Comparison of ENCODE assay signal across 8 cellular contexts in the genomic region with DNA sequence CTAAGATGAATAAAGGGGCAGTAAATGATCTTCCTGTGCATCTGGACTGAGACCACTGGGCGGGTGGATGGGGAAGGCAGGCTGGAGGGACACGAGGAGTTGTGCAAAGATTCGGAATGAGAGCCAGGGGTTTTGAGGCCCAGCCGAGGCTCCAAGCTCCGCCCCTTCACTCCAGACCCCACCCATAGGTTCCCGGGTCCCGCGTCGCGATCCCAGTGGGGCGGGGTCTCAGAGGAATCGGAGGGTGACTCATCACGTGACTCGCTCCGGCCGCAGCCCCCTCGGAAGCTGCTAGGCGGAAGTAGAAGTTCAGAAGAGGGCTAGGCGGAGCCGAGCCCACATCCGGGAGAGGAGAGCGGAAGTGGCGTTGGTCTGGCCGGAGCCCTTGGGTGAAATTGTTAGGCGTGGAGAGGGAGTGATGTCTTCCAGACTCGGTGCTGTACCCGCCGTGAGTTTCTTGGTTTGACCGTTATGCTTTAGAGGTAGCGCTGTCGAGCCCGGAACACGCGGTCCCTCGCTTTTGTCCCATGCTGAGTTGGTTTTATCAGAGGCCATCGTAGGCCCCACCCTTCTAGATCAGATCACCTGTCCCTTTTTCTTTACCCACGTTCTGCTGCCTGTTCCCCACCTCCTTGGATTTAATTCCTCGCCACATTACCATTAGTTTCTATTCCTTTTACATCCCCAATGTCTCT. TPM values are rescaled to one million over a fixed set of nuclear protein-coding genes. Genes with fewer than 3 reads are reported as not detected.
DNase-seq lines count a peak whose midpoint lies in the region; ATAC-seq and TF ChIP-seq lines count a peak whose summit lies in the region.

A gene with protein sequence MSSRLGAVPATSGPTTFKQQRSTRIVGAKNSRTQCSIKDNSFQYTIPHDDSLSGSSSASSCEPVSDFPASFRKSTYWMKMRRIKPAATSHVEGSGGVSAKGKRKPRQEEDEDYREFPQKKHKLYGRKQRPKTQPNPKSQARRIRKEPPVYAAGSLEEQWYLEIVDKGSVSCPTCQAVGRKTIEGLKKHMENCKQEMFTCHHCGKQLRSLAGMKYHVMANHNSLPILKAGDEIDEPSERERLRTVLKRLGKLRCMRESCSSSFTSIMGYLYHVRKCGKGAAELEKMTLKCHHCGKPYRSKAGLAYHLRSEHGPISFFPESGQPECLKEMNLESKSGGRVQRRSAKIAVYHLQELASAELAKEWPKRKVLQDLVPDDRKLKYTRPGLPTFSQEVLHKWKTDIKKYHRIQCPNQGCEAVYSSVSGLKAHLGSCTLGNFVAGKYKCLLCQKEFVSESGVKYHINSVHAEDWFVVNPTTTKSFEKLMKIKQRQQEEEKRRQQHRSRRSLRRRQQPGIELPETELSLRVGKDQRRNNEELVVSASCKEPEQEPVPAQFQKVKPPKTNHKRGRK (plus strand): TSS at position 348 of the 695 bp plus-strand sequence. CDS start 71 bp downstream, at position 419.

- H3K27me3 ChIP-seq in BJ (ENCODE audit: control insufficient read depth, insufficient read depth, low read length), result no peaks in the 10 kb centered on the region

- peak within 1 kb of the TSS; percentile 93 for H3K4me3 Mint-ChIP-seq in dendritic cell treated with granulocyte-macrophage colony-stimulating factor and Interleukin-4, amounts not matched to agents 40 ng/mL and 50 ng/mL, for 4 days

- intact Hi-C loops in dendritic cell treated with granulocyte-macrophage colony-stimulating factor and Interleukin-4, amounts not matched to agents 40 ng/mL and 50 ng/mL, for 4 days (cut with micrococcal nuclease), result loop anchor here (2.0 to 10.0 kb wide), 2 partner anchors 94 to 178 kb away; partner anchors contain the start of genes IFT172 and PPM1G

- peak; percentile 87 for ATAC-seq in HG03439 (IDR thresholded peaks at IDR 0.05; ENCODE audit: unreplicated experiment)

- H3K36me3 Mint-ChIP-seq in dendritic cell treated with granulocyte-macrophage colony-stimulating factor and Interleukin-4, amounts not matched to agents 40 ng/mL and 50 ng/mL, for 4 days (ENCODE audit: low read depth), result peaks cover 31% of the 10 kb centered on the region

- no peaks in the 10 kb centered on the region for H3K27me3 Mint-ChIP-seq in dendritic cell treated with granulocyte-macrophage colony-stimulating factor and Interleukin-4, amounts not matched to agents 40 ng/mL and 50 ng/mL, for 4 days

- H3K9me3 Mint-ChIP-seq in dendritic cell treated with granulocyte-macrophage colony-stimulating factor and Interleukin-4, amounts not matched to agents 40 ng/mL and 50 ng/mL, for 4 days, result peaks cover 20% of the 10 kb centered on the region

- no peak for TF ChIP-seq CTCF in BJ (IDR thresholded peaks at IDR 0.05; ENCODE audit: insufficient read depth, low read depth, low read length)

- peaks cover 42% of the 10 kb centered on the region for H3K4me1 Mint-ChIP-seq in dendritic cell treated with granulocyte-macrophage colony-stimulating factor and Interleukin-4, amounts not matched to agents 40 ng/mL and 50 ng/mL, for 4 days (ENCODE audit: low read depth)

- POLR2A ChIA-PET in BJ (lab: Charles Lee), result interaction anchor here (0.6 kb wide), 1 partner anchor 31 kb away, joined by 10 read pairs; no protein-coding TSS in a partner anchor

- H3K27ac Mint-ChIP-seq in dendritic cell treated with granulocyte-macrophage colony-stimulating factor and Interleukin-4, amounts not matched to agents 40 ng/mL and 50 ng/mL, for 4 days, result peak within 1 kb of the TSS; percentile 91

- H3K36me3 ChIP-seq in BJ (ENCODE audit: control insufficient read depth, insufficient read depth, low read length), result no peaks in the 10 kb centered on the region; the same call in 1 of the 2 replicates

- H3K4me3 ChIP-seq in BJ (ENCODE audit: low read depth, low read length), result peak within 1 kb of the TSS; percentile 48

- DNase-seq in BJ (ENCODE audit: low read depth) (peak; percentile 52), GM19238 (ENCODE audit: insufficient read length, low spot score) (peak; percentile 80), NCI-H510A treated with DMSO at 0.1 percent for 48 hours (lab: John Stamatoyannopoulos, UW) (peak; percentile 77), left kidney (ENCODE audit: low read depth, low spot score) (peak; percentile 98)
- peak; percentile 90 for DNase-seq in activated CD4-positive, alpha-beta T cell treated with anti-CD3 and anti-CD28 coated beads for 48 hours
- DNase-seq in stimulated activated CD4-positive, alpha-beta T cell treated with anti-CD3 and anti-CD28 coated beads, Interleukin-1b, Interleukin-23, amount 100 ng/mL, for 48 hours, result peak; percentile 90

- CTCF ChIA-PET in BJ (lab: Yijun Ruan, JAX), result no interaction called here

RNA-seq across cellular contexts. Expression of the gene that starts here (rescaled TPM):
- polyA plus RNA-seq in BJ (2011; rRNA removed), result 19.2 and 31.8 TPM in 2 replicates
- polyA minus RNA-seq in BJ (2011; rRNA and poly(A)+ RNA removed), result 14.0 and 14.2 TPM in 2 replicates

Comparison
In these comparisons a context has a peak if more than half of its experiments do, and no peak if none do; other contexts are left out.
1. Peak in every context shown above with its lines: DNase-seq, ATAC-seq and H3K4me3 ChIP-seq.